ENCODE assay signal across 9 cellular contexts in the genomic region with DNA sequence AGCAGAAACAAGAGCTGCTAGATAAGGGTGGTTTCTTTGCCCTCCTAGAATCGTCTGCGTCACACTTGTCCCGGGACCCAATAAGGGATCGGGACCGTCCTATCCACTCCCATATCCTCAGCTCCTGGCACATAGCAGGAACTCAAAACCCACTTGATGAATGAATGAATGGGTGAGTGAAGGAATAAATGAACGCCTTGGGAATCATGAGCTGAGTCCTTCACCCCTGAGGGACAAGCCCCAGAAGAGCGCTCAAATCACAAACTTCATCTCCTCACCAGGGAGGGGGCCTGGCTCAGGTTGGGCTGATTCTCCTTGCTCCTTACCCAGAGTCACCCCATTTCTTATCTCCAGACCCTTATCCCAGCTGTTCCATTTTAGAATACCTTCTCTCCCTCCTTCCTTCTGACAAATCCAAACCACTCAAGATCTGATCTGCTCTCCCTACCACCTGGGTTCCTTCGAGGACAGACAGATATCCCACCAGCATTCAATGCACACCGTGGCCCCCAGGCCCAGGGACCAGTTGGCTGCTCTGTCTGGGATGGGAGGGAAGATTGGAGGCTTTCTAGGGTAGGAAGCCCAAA. TPM values are rescaled to one million over a fixed set of nuclear protein-coding genes. Genes with fewer than 3 reads are reported as not detected.
DNase-seq lines count a peak whose midpoint lies in the region; ATAC-seq and TF ChIP-seq lines count a peak whose summit lies in the region.
"Had no signal": no experiment of that assay in that cellular context is flagged by ENCODE, and none has a peak within 500 bp of the region (broad histone marks: within the 10 kb centered on the region; RNA-seq: fewer than 3 reads in every experiment).

No MANE protein-coding gene starts in this region.

- H3K9me3 ChIP-seq in SJSA1 (replicated peaks) = no peaks in the 10 kb centered on the region
- H3K9me3 ChIP-seq in parathyroid adenoma (ENCODE audit: control insufficient read depth, low read length) = no peaks in the 10 kb centered on the region

- peak overlapping the region; percentile 69 for H3K4me3 ChIP-seq in GM12864 (ENCODE audit: low read depth, low read length)
- H3K4me3 ChIP-seq in SJSA1 = peak overlapping the region; percentile 78
- H3K4me3 ChIP-seq in fibroblast of the aortic adventitia (ENCODE audit: low read depth, low read length) = peak overlapping the region; percentile 92
- peak overlapping the region; percentile 71 for H3K4me3 ChIP-seq in parathyroid adenoma (ENCODE audit: low read depth, low read length)

- peaks cover 7% of the 10 kb centered on the region for H3K36me3 ChIP-seq in SJSA1
- no peaks in the 10 kb centered on the region for H3K36me3 ChIP-seq in parathyroid adenoma (ENCODE audit: control insufficient read depth, insufficient read depth, low read length)

- H3K79me2 ChIP-seq in parathyroid adenoma = no peaks in the 10 kb centered on the region

- H3K4me1 ChIP-seq in SJSA1 (replicated peaks) = peaks cover 16% of the 10 kb centered on the region
- peaks cover 4% of the 10 kb centered on the region for H3K4me1 ChIP-seq in parathyroid adenoma

- no peak for DNase-seq in GM12864 (ENCODE audit: low read depth)
- no peak for DNase-seq in SJSA1 (ENCODE audit: low read depth in 1 of 2, low spot score in 2 of 2)
- no peak for DNase-seq in fibroblast of the aortic adventitia (ENCODE audit: low read depth)
- DNase-seq in stimulated activated CD4-positive, alpha-beta T cell treated with anti-CD3 and anti-CD28 coated beads, Interleukin-2, amount 100 ng/mL, for 24 hours = no peak
- no peak for DNase-seq in GM03348 (ENCODE audit: low spot score)

- H3K27ac ChIP-seq in SJSA1 = peak overlapping the region; percentile 62
- peak overlapping the region; percentile 87 for H3K27ac ChIP-seq in parathyroid adenoma

- TF ChIP-seq CTCF in GM12864 (IDR thresholded peaks at IDR 0.05; ENCODE audit: low read depth, low read length, missing control alignments) = no peak
- no peak for TF ChIP-seq CTCF in fibroblast of the aortic adventitia (IDR thresholded peaks at IDR 0.05; ENCODE audit: insufficient read depth, low read length)
- TF ChIP-seq CTCF in parathyroid adenoma (IDR thresholded peaks at IDR 0.05) = no peak

- peak overlapping the region; percentile 80 for H2AFZ ChIP-seq in parathyroid adenoma

- H3K4me2 ChIP-seq in parathyroid adenoma (ENCODE audit: low read length) = peak overlapping the region; percentile 92

- ATAC-seq in HG03521 (IDR thresholded peaks at IDR 0.05; ENCODE audit: unreplicated experiment) = no peak
- no peak for ATAC-seq in GM21381 (IDR thresholded peaks at IDR 0.05; ENCODE audit: unreplicated experiment)

- no peak overlapping the region for H3K9ac ChIP-seq in parathyroid adenoma

- no peaks in the 10 kb centered on the region for H3K27me3 ChIP-seq in SJSA1 (replicated peaks)
- H3K27me3 ChIP-seq in parathyroid adenoma (ENCODE audit: control insufficient read depth, insufficient read depth, low read length) = no peaks in the 10 kb centered on the region

RNA-seq across cellular contexts. Expression of gene MOB3C, which starts 0.6 kb away (rescaled TPM):
- total RNA-seq in SJSA1 (2014; rRNA removed; shearing (Covaris generic)) = 5.0 TPM in 2 replicates
- 4.4 and 7.0 TPM in 2 replicates for total RNA-seq in fibroblast of the aortic adventitia (ENCODE audit: low replicate concordance)

RNA-seq across cellular contexts. Expression of gene MKNK1, which starts 13.1 kb away (rescaled TPM):
- total RNA-seq in SJSA1 (2014; rRNA removed; shearing (Covaris generic)) = 18.8 and 21.3 TPM in 2 replicates
- total RNA-seq in fibroblast of the aortic adventitia (ENCODE audit: low replicate concordance) = 15.4 and 17.7 TPM in 2 replicates

RNA-seq across cellular contexts. Expression of gene ATPAF1, which starts 51.0 kb away (rescaled TPM):
- 60.5 and 63.2 TPM in 2 replicates for total RNA-seq in SJSA1 (2014; rRNA removed; shearing (Covaris generic))
- total RNA-seq in fibroblast of the aortic adventitia (ENCODE audit: low replicate concordance) = 49.3 and 53.5 TPM in 2 replicates

RNA-seq across cellular contexts. Expression of gene TEX38, which starts 54.5 kb away (rescaled TPM):
- not detected in 2 replicates for total RNA-seq in SJSA1 (2014; rRNA removed; shearing (Covaris generic))
- not detected in 2 replicates for total RNA-seq in fibroblast of the aortic adventitia (ENCODE audit: low replicate concordance)
- total RNA-seq: glomerular endothelial cell had no signal
